ENCODE assay signal across 12 cellular contexts in the genomic region with DNA sequence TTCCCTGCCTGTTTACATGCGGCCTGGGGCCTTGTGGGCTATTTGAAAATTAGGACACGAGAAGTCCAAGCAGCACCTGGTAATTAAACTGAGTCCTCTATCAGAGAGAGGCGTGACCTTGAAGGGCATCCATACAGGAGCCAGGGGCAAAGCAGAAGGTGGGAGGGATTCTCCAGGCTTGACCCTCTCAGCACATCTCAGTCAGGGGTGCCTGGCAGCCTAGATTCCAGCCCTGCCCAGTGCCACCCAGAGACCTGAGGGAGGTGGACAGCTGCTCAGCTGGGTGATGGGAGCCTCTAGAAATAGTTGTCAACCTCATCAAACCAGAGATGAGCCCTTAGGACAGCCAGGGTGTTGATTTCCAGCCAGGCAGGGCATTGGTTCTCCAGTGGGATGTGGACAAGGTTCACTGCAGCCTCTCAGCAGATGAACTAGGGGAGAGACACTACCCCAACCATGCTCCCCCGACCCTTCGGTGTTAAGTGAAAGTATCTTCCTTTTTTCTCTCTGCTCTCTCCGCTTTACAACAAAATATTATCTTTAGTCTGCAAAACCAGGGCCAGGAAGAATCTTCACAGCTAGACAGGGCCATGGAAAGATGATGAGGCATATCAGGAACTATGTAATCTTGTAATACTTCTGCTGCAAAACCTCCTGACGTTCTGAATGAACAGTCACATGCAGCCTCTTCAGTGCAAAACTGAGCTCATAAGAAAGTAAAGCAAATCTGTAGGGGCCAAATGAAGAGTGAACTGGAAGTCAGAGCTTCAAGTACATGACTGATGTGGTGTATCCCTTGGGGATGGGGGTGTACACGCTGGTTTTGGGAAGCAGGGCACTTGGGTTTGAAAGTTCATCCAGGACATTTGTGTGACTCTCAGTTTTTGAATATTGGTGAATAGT. TPM values are rescaled to one million over a fixed set of nuclear protein-coding genes. Genes with fewer than 3 reads are reported as not detected.
DNase-seq lines count a peak whose midpoint lies in the region; ATAC-seq, FAIRE-seq and TF ChIP-seq lines count a peak whose summit lies in the region.
"Had no signal": no experiment of that assay in that cellular context is flagged by ENCODE, and none has a peak within 500 bp of the region (broad histone marks: within the 10 kb centered on the region; RNA-seq: fewer than 3 reads in every experiment).

No MANE protein-coding gene starts in this region.

- TF ChIP-seq POLR2A in K562 (conservative IDR thresholded peaks at IDR 0.05) (no peak), prostate gland (IDR thresholded peaks at IDR 0.05) (no peak)

- no peaks in the 10 kb centered on the region for H3K9me3 ChIP-seq in CD4-positive, alpha-beta memory T cell (ENCODE audit: control insufficient read depth in 1 of 2, low read length in 2 of 2)
- H3K9me3 ChIP-seq in OCI-LY1 (ENCODE audit: low read length) (no peaks in the 10 kb centered on the region), K562 (replicated peaks; ENCODE audit: control insufficient read depth, insufficient read depth, low read depth, low read length) (no peaks in the 10 kb centered on the region), neuronal stem cell (replicated peaks in 1 of 2; ENCODE audit: control insufficient read depth in 2 of 2, insufficient read depth in 1 of 2, low read depth in 1 of 2, low read length in 2 of 2) (no peaks in the 10 kb centered on the region), prostate gland (no peaks in the 10 kb centered on the region), lower lobe of right lung (no peaks in the 10 kb centered on the region), PC-9 (ENCODE audit: insufficient read depth, low read depth) (no peaks in the 10 kb centered on the region)

- FAIRE-seq in K562 (lab: Jason Lieb, UNC), result no peak

- H3K4me3 Mint-ChIP-seq in CD4-positive, alpha-beta memory T cell, result peak overlapping the region in 7 of 8 donors; percentile 52 to 74 (median 70)

- H2BK15ac ChIP-seq in neuronal stem cell (ENCODE audit: low read length), result no peak overlapping the region

- BruUV-seq in K562 (replicated peaks; lab: Mats Ljungman, UMichigan) (no TSS peak), PC-9 (replicated peaks; lab: Mats Ljungman, UMichigan) (no TSS peak)

- H3K9me2 ChIP-seq in OCI-LY1 (ENCODE audit: low read depth, low read length) (no peaks in the 10 kb centered on the region), PC-9 (ENCODE audit: insufficient read depth) (no peaks in the 10 kb centered on the region)

- peak overlapping the region; percentile 33 for H2BK5ac ChIP-seq in neuronal stem cell (ENCODE audit: low read length)

- H3K9ac ChIP-seq in OCI-LY1 (ENCODE audit: low read length), result peak overlapping the region; percentile 45; the same call in 1 of the 2 replicates
- H3K9ac ChIP-seq in K562 (ENCODE audit: insufficient read depth in 1 of 2, low read depth in 2 of 2, low read length in 2 of 2), result 0 out of 4 replicates have a peak overlapping the region, but pooled peaks of 1 of the 2 experiments have one; percentile 24
- no peak overlapping the region for H3K9ac ChIP-seq in neuronal stem cell (ENCODE audit: low read depth, low read length, poor library complexity)

- DNase-seq in CD4-positive, alpha-beta memory T cell, result no peak
- DNase-seq in K562 (ENCODE audit: extremely low read depth in 1 of 4, low spot score in 3 of 4) (no peak), neuronal stem cell (ENCODE audit: low spot score) (no peak), NCI-H446 treated with DMSO at 0.1 percent for 48 hours (lab: John Stamatoyannopoulos, UW) (no peak), prostate gland (ENCODE audit: low spot score) (no peak), lower lobe of right lung (no peak), PC-9 (no peak)
- DNase-seq: activated CD4-positive, alpha-beta T cell treated with anti-CD3 and anti-CD28 coated beads, Interleukin-2, amount 50 U/mL, for 4 hours; DMS 273 treated with DMSO at 0.1 percent for 48 hours; NCI-H1694 treated with DMSO at 0.1 percent for 48 hours had no signal

- H3K4me3 ChIP-seq in CD4-positive, alpha-beta memory T cell (ENCODE audit: low read length in 2 of 2), result no peak overlapping the region
- H3K4me3 ChIP-seq in OCI-LY1 (ENCODE audit: low read depth, low read length, poor library complexity, severe bottlenecking), result peak overlapping the region; percentile 22
- no peak overlapping the region for H3K4me3 ChIP-seq in K562
- no peak overlapping the region for H3K4me3 ChIP-seq in neuronal stem cell (ENCODE audit: low read length in 2 of 2)
- H3K4me3 ChIP-seq in prostate gland, result no peak overlapping the region
- H3K4me3 ChIP-seq in lower lobe of right lung, result no peak overlapping the region
- no peak overlapping the region for H3K4me3 ChIP-seq in PC-9
- H3K4me3 ChIP-seq: coronary artery had no signal

- peaks cover 12 to 25% of the 10 kb centered on the region in 2 donors for H3K36me3 Mint-ChIP-seq in CD4-positive, alpha-beta memory T cell

- no peak overlapping the region for H2BK120ac ChIP-seq in neuronal stem cell (ENCODE audit: low read depth, low read length)

- peak overlapping the region; percentile 43 for H2BK12ac ChIP-seq in neuronal stem cell (ENCODE audit: low read length)

- no peak overlapping the region for H4K91ac ChIP-seq in neuronal stem cell (ENCODE audit: low read depth, low read length, poor library complexity)

- in situ Hi-C loops in K562 (cut with MboI), result no loop called here

- CTCF ChIA-PET in CD4-positive, alpha-beta memory T cell (lab: Charles Lee; ENCODE audit: partially characterized antibody), result interaction anchor here (0.9 to 1.6 kb wide), 4 partner anchors 10 to 27 kb away, joined by 4 to 12 read pairs (median 6); no protein-coding TSS in a partner anchor
- CTCF ChIA-PET in K562 (lab: Yijun Ruan, JAX; ENCODE audit: low intra/inter-chr PET ratio) (no interaction called here), PC-9 (lab: Charles Lee) (interaction anchor here (0.6 kb wide), 1 partner anchor 46 kb away, joined by 15 read pairs; no protein-coding TSS in a partner anchor)

- ATAC-seq in K562 (no peak), lower lobe of right lung (no peak)

- H3K27ac Mint-ChIP-seq in CD4-positive, alpha-beta memory T cell, result peak overlapping the region; percentile 89 to 99 (median 92)

- H2AFZ ChIP-seq in OCI-LY1 (ENCODE audit: low read length), result 0 out of 2 replicates have a peak overlapping the region, but pooled peaks have one; percentile 10
- H2AFZ ChIP-seq in K562 (ENCODE audit: low read depth, low read length), result peak overlapping the region; percentile 47; the same call in 1 of the 2 replicates
- no peak overlapping the region for H2AFZ ChIP-seq in neuronal stem cell (ENCODE audit: low read length)
- no peak overlapping the region for H2AFZ ChIP-seq in PC-9

- peak overlapping the region; percentile 55 for H3K4me2 ChIP-seq in OCI-LY1 (ENCODE audit: low read length)
- peak overlapping the region; percentile 25; the same call in 1 of the 2 replicates for H3K4me2 ChIP-seq in K562 (ENCODE audit: insufficient read depth, low read length)
- H3K4me2 ChIP-seq in neuronal stem cell (ENCODE audit: insufficient read depth, low read length, poor library complexity, severe bottlenecking), result no peak overlapping the region
- H3K4me2 ChIP-seq in PC-9, result no peak overlapping the region

- no peak overlapping the region for H3K4ac ChIP-seq in neuronal stem cell (ENCODE audit: low read length)

- peaks cover 2% of the 10 kb centered on the region for H3K79me1 ChIP-seq in neuronal stem cell (ENCODE audit: low read depth, low read length)

- TF ChIP-seq EP300 in K562 (IDR thresholded peaks at IDR 0.05; ENCODE audit: low read length), result no peak

- intact Hi-C loops in CD4-positive, alpha-beta memory T cell (cut with micrococcal nuclease), result loop anchor here (5.0 kb wide), 1 partner anchor 46 kb away; no protein-coding TSS in a partner anchor
- intact Hi-C loops in K562 (cut with micrococcal nuclease), result no loop called here
- intact Hi-C loops in prostate gland (cut with DNase I), result no loop called here
- intact Hi-C loops in lower lobe of right lung (cut with DNase I), result no loop called here
- intact Hi-C loops in PC-9 (cut with micrococcal nuclease; ENCODE audit: unreplicated experiment), result no loop called here

- peaks cover 49 to 84% (median 53%) of the 10 kb centered on the region in 4 donors for H3K4me1 Mint-ChIP-seq in CD4-positive, alpha-beta memory T cell

- no peak for TF ChIP-seq RAD21 in K562 (CRISPR knock-in tag; conservative IDR thresholded peaks at IDR 0.05 in 1 of 2, IDR thresholded peaks at IDR 0.05 in 1 of 2)

- H3K27ac ChIP-seq in CD4-positive, alpha-beta memory T cell (ENCODE audit: low read depth, low read length), result peak overlapping the region; percentile 30
- H3K27ac ChIP-seq in OCI-LY1 (ENCODE audit: low read depth, low read length, poor library complexity, severe bottlenecking), result peak overlapping the region; percentile 80
- peak overlapping the region; percentile 2; the same call in 1 of the 3 replicates for H3K27ac ChIP-seq in K562 (ENCODE audit: extremely low read depth, low read depth, low read length)
- H3K27ac ChIP-seq in neuronal stem cell (replicated peaks; ENCODE audit: low read length), result no peak overlapping the region
- no peak overlapping the region for H3K27ac ChIP-seq in prostate gland
- no peak overlapping the region for H3K27ac ChIP-seq in lower lobe of right lung
- H3K27ac ChIP-seq in PC-9, result no peak overlapping the region
- H3K27ac ChIP-seq: coronary artery had no signal

- H3K4me1 ChIP-seq in CD4-positive, alpha-beta memory T cell (ENCODE audit: insufficient read depth, low read length), result peaks cover 81% of the 10 kb centered on the region
- H3K4me1 ChIP-seq in OCI-LY1 (ENCODE audit: insufficient read depth, low read length, severe bottlenecking) (peaks cover 57% of the 10 kb centered on the region), K562 (replicated peaks in 1 of 2; ENCODE audit: control insufficient read depth in 2 of 2, insufficient read depth in 2 of 2, low read length in 2 of 2) (peaks cover 17 to 26% of the 10 kb centered on the region in 2 experiments), neuronal stem cell (ENCODE audit: control insufficient read depth in 2 of 2, insufficient read depth in 1 of 2, low read depth in 1 of 2, low read length in 2 of 2) (peaks cover 19 to 23% of the 10 kb centered on the region in 2 donors), prostate gland (replicated peaks) (peaks cover 5% of the 10 kb centered on the region), lower lobe of right lung (peaks cover 18% of the 10 kb centered on the region), PC-9 (replicated peaks; ENCODE audit: insufficient read depth) (peaks cover 17% of the 10 kb centered on the region)

- no peaks in the 10 kb centered on the region for H3K27me3 Mint-ChIP-seq in CD4-positive, alpha-beta memory T cell

- H4K20me1 ChIP-seq in OCI-LY1 (ENCODE audit: insufficient read depth, low read length), result no peaks in the 10 kb centered on the region
- no peaks in the 10 kb centered on the region for H4K20me1 ChIP-seq in K562 (replicated peaks; ENCODE audit: control insufficient read depth, insufficient read depth, low read length)
- no peaks in the 10 kb centered on the region for H4K20me1 ChIP-seq in PC-9 (ENCODE audit: insufficient read depth)

- no peaks in the 10 kb centered on the region for H3K9me1 ChIP-seq in K562 (ENCODE audit: control insufficient read depth, insufficient read depth, low read length)

- H3K27me3 ChIP-seq in CD4-positive, alpha-beta memory T cell (ENCODE audit: insufficient read depth, low read length), result no peaks in the 10 kb centered on the region
- H3K27me3 ChIP-seq in OCI-LY1 (ENCODE audit: insufficient read depth, low read length) (no peaks in the 10 kb centered on the region), K562 (ENCODE audit: control insufficient read depth in 2 of 2, insufficient read depth in 2 of 2, low read length in 2 of 2) (no peaks in the 10 kb centered on the region), neuronal stem cell (ENCODE audit: control insufficient read depth in 3 of 3, insufficient read depth in 3 of 3, low read depth in 1 of 3, low read length in 3 of 3) (no peaks in the 10 kb centered on the region), prostate gland (replicated peaks; ENCODE audit: insufficient read depth) (no peaks in the 10 kb centered on the region), lower lobe of right lung (ENCODE audit: low read depth) (no peaks in the 10 kb centered on the region), PC-9 (ENCODE audit: insufficient read depth, low read depth) (no peaks in the 10 kb centered on the region)

- H3K9me3 Mint-ChIP-seq in CD4-positive, alpha-beta memory T cell, result peaks cover 0 to 4% (median 0%) of the 10 kb centered on the region in 8 donors

- no peak for TF ChIP-seq CTCF in OCI-LY1 (IDR thresholded peaks at IDR 0.05; ENCODE audit: low read length)
- no peak for TF ChIP-seq CTCF in K562 (IDR thresholded peaks at IDR 0.05 in 2 of 3, conservative IDR thresholded peaks at IDR 0.05 in 1 of 3; ENCODE audit: insufficient read depth in 2 of 3, low read depth in 1 of 3, low read length in 3 of 3)
- TF ChIP-seq CTCF in prostate gland (IDR thresholded peaks at IDR 0.05), result no peak
- TF ChIP-seq CTCF in lower lobe of right lung (IDR thresholded peaks at IDR 0.05), result no peak
- TF ChIP-seq CTCF in PC-9 (conservative IDR thresholded peaks at IDR 0.05), result no peak

- 55% methylated on average over 8 of the region's 8 CpGs for WGBS in K562 (ENCODE audit: insufficient coverage, low coverage, missing lambda C conversion rate)
- no CpG with 5 or more reads among the region's 8 CpGs for WGBS in neuronal stem cell (ENCODE audit: extremely low coverage in 2 of 2, insufficient read length in 2 of 2, insufficient replicate concordance in 1 of 2), 2 donors
- WGBS in prostate gland, result 88% methylated on average over 8 of the region's 8 CpGs

- no peak overlapping the region for H4K8ac ChIP-seq in neuronal stem cell (ENCODE audit: low read depth, low read length)

- no peaks in the 10 kb centered on the region for H3K36me3 ChIP-seq in CD4-positive, alpha-beta memory T cell (ENCODE audit: insufficient read depth, low read length)
- H3K36me3 ChIP-seq in OCI-LY1 (ENCODE audit: insufficient read depth, low read length), result peaks cover 8% of the 10 kb centered on the region; the same call in 1 of the 2 replicates
- no peaks in the 10 kb centered on the region for H3K36me3 ChIP-seq in K562 (ENCODE audit: control insufficient read depth, insufficient read depth, low read length)
- H3K36me3 ChIP-seq in neuronal stem cell (replicated peaks in 1 of 2; ENCODE audit: control insufficient read depth in 2 of 2, insufficient read depth in 2 of 2, low read length in 2 of 2), result no peaks in the 10 kb centered on the region
- H3K36me3 ChIP-seq in prostate gland, result no peaks in the 10 kb centered on the region
- no peaks in the 10 kb centered on the region for H3K36me3 ChIP-seq in lower lobe of right lung
- no peaks in the 10 kb centered on the region for H3K36me3 ChIP-seq in PC-9 (ENCODE audit: low read depth)

- peak overlapping the region; percentile 68 for H3K18ac ChIP-seq in neuronal stem cell (ENCODE audit: low read length)

- H3F3A ChIP-seq in OCI-LY1 (ENCODE audit: insufficient read depth, low read length) (no peaks in the 10 kb centered on the region), PC-9 (ENCODE audit: insufficient read depth, low read depth) (peaks cover 15% of the 10 kb centered on the region; the same call in 1 of the 2 replicates)

- POLR2A ChIA-PET in CD4-positive, alpha-beta memory T cell (lab: Charles Lee; ENCODE audit: partially characterized antibody), result interaction anchor here (2.0 to 18.8 kb wide), 6 partner anchors 9 to 123 kb away, joined by 8 to 938 read pairs (median 82); a partner anchor contains a TSS
- POLR2A ChIA-PET in K562 (lab: Yijun Ruan, JAX), result interaction anchor here (0.6 to 2.2 kb wide), 5 partner anchors 11 to 26 kb away, joined by 3 to 10 read pairs (median 3); no protein-coding TSS in a partner anchor
- POLR2A ChIA-PET in PC-9 (lab: Charles Lee; ENCODE audit: unreplicated experiment), result no interaction called here

- no peak overlapping the region for H2AK5ac ChIP-seq in neuronal stem cell (ENCODE audit: low read depth, low read length)

- no peak overlapping the region for H3K23ac ChIP-seq in neuronal stem cell (ENCODE audit: low read depth, low read length, poor library complexity)

- H3K79me2 ChIP-seq in OCI-LY1 (ENCODE audit: insufficient read depth, low read length) (no peaks in the 10 kb centered on the region), K562 (ENCODE audit: control insufficient read depth, insufficient read depth, low read length) (no peaks in the 10 kb centered on the region), PC-9 (ENCODE audit: low read depth) (no peaks in the 10 kb centered on the region)

- H3K14ac ChIP-seq in neuronal stem cell (ENCODE audit: low read length), result no peak overlapping the region

RNA-seq across cellular contexts. Expression of a gene that starts 35.9 kb away (rescaled TPM):
- total RNA-seq in CD4-positive, alpha-beta memory T cell, result 100 to 1,000 TPM; 126 to 143 TPM
- 100 to 1,000 TPM; 318 to 472 TPM for polyA plus RNA-seq in CD4-positive, alpha-beta memory T cell
- 87.2 and 88.1 TPM in 2 replicates for total RNA-seq in K562 (2011; cell fraction: chromatin; rRNA removed; ENCODE audit: low replicate concordance)
- total RNA-seq in K562 (2011; cell fraction: nucleolus; rRNA removed), result 116 and 117 TPM in 2 replicates
- total RNA-seq in K562 (2011; cell fraction: nucleoplasm; rRNA removed), result 142 and 177 TPM in 2 replicates
- total RNA-seq in K562 (2014; rRNA removed), result 331 and 367 TPM in 2 replicates
- 629 and 685 TPM in 2 replicates for total RNA-seq in K562 (2014; rRNA removed; fragmentation: Illumina TruSeq; extraction: Trizol)
- total RNA-seq in K562 (2015; rRNA removed; fragmentation: Illumina TruSeq; extraction: Trizol), result 525 and 540 TPM in 2 replicates
- total RNA-seq in K562 (2021), result 509 and 580 TPM in 2 replicates
- polyA plus RNA-seq in K562 (2011; rRNA removed), result 907 and 1,058 TPM in 2 replicates
- polyA plus RNA-seq in K562 (2011; cell fraction: cytosol; rRNA removed), result 395 and 662 TPM in 2 replicates
- 197 and 359 TPM in 2 replicates for polyA plus RNA-seq in K562 (2011; cell fraction: nucleus; rRNA removed)
- 622 and 679 TPM in 2 replicates for polyA plus RNA-seq in K562 (2012)
- 919 and 926 TPM in 2 replicates for polyA plus RNA-seq in K562 (2014; fragmentation: Illumina TruSeq; extraction: Trizol)
- polyA plus RNA-seq in K562 (2014; fragmentation: Nextera tagmentation; extraction: Ambion mirVana), result 1,000 to 10,000 TPM; 2,628 to 2,722 TPM
- 749 and 808 TPM in 2 replicates for polyA plus RNA-seq in K562 (2014; rRNA removed)
- 421 and 488 TPM in 2 replicates for polyA minus RNA-seq in K562 (2011; rRNA and poly(A)+ RNA removed)
- 112 and 139 TPM in 2 replicates for polyA minus RNA-seq in K562 (2011; cell fraction: cytosol; rRNA and poly(A)+ RNA removed)
- 67.7 and 113 TPM in 2 replicates for polyA minus RNA-seq in K562 (2011; cell fraction: nucleus; rRNA and poly(A)+ RNA removed)
- polyA plus RNA-seq in neuronal stem cell (2013, experiment 1 of 2), result 378 TPM
- 387 TPM for polyA plus RNA-seq in neuronal stem cell (2013, experiment 2 of 2)
- 100 to 1,000 TPM; 143 to 153 TPM for total RNA-seq in prostate gland
- 100 TPM for total RNA-seq in lower lobe of right lung
- 134 and 136 TPM in 2 replicates for total RNA-seq in PC-9 (2021)

Comparison
In these comparisons a context has a peak if more than half of its experiments do, and no peak if none do; other contexts are left out.
1. H3K27ac ChIP-seq: peak in CD4-positive, alpha-beta memory T cell (single experiment), OCI-LY1 (single experiment) and K562 (single experiment); none in neuronal stem cell (single experiment), prostate gland (0 of 2), lower lobe of right lung (single experiment) and PC-9 (single experiment).
2. H2AFZ ChIP-seq: peak in OCI-LY1 (single experiment) and K562 (single experiment); none in neuronal stem cell (single experiment) and PC-9 (single experiment).
3. H3K4me2 ChIP-seq: peak in OCI-LY1 (single experiment) and K562 (single experiment); none in neuronal stem cell (single experiment) and PC-9 (single experiment).